ENCODE assay signal across 22 cellular contexts in genomic region chr14:97073622-97074021, GRCh38.
"Had no signal": no experiment of that assay in that cellular context is flagged by ENCODE, and none has a peak within 500 bp of the region (broad histone marks: within the 10 kb centered on the region; RNA-seq: fewer than 3 reads in every experiment).

No MANE protein-coding gene starts in this region.

- H3K9me3 ChIP-seq: esophagus muscularis mucosa, gastrocnemius medialis, heart right ventricle, left lung, lower lobe of right lung, mucosa of descending colon had no signal

- H3K36me3 ChIP-seq: esophagus muscularis mucosa, gastrocnemius medialis, heart right ventricle, left lung, lower lobe of right lung had no signal

- H3K27ac ChIP-seq: coronary artery, dorsolateral prefrontal cortex, esophagus muscularis mucosa, gastrocnemius medialis, heart right ventricle, left lung, lower lobe of right lung had no signal

- H3K4me3 ChIP-seq: coronary artery, dorsolateral prefrontal cortex, esophagus muscularis mucosa, gastrocnemius medialis, heart right ventricle, left lung, lower lobe of right lung, mucosa of descending colon had no signal

- ATAC-seq: gastrocnemius medialis, heart right ventricle, left cardiac atrium, left lung, left ventricle myocardium superior, lower lobe of right lung, mucosa of descending colon had no signal

- H3K27me3 ChIP-seq: gastrocnemius medialis had no signal

- H3K4me1 ChIP-seq: esophagus muscularis mucosa, gastrocnemius medialis, left lung, lower lobe of right lung had no signal

- DNase-seq: dermis blood vessel endothelial cell; dorsolateral prefrontal cortex; effector CD4-positive, alpha-beta T cell; effector memory CD4-positive, alpha-beta T cell; foreskin melanocyte; gastrocnemius medialis; glutamatergic neuron; heart right ventricle; hippocampal formation; left cardiac atrium; left lung; left ventricle myocardium superior; lower lobe of right lung; mesenchymal stem cell; mucosa of descending colon; naive B cell had no signal

- FAIRE-seq: colon, endothelial cell of umbilical vein, islet of Langerhans, keratinocyte had no signal
